In the genomic region with DNA sequence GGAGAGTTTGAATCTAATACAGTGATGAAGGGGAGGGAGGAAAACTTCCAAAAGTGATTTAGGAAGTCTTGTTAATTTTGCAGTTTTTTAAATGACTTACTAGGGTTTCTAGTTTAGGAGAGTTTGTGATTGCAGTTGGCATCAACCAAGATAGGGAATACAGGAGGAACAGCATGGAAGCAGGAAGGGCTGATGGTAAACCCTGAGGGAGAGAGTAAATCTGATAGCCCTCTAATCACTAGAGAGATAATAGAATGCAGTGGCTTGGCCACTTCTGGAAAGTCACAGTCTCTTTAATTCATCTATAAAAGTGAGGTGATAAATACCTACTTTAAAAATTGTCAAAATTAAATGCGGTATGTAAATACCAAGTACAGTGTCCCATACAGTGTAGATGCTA, we compare ENCODE assay signal across 2 cellular contexts.
TF ChIP-seq lines count a peak whose summit lies in the region.

No MANE protein-coding gene starts in this region.

TF ChIP-seq in SK-N-SH, 30 proteins besides CTCF, POLR2A, EP300 and RAD21 (continued from another document):
- peak; percentile 32 for TF ChIP-seq CHD2 (IDR thresholded peaks at IDR 0.05; ENCODE audit: low read length, partially characterized antibody)

TF ChIP-seq in SK-N-SH treated with all-trans-retinoic acid at 6 μM for 48 hours, 23 proteins besides CTCF, POLR2A, EP300 and RAD21 (continued from another document):
- TF ChIP-seq, protein P1, sequence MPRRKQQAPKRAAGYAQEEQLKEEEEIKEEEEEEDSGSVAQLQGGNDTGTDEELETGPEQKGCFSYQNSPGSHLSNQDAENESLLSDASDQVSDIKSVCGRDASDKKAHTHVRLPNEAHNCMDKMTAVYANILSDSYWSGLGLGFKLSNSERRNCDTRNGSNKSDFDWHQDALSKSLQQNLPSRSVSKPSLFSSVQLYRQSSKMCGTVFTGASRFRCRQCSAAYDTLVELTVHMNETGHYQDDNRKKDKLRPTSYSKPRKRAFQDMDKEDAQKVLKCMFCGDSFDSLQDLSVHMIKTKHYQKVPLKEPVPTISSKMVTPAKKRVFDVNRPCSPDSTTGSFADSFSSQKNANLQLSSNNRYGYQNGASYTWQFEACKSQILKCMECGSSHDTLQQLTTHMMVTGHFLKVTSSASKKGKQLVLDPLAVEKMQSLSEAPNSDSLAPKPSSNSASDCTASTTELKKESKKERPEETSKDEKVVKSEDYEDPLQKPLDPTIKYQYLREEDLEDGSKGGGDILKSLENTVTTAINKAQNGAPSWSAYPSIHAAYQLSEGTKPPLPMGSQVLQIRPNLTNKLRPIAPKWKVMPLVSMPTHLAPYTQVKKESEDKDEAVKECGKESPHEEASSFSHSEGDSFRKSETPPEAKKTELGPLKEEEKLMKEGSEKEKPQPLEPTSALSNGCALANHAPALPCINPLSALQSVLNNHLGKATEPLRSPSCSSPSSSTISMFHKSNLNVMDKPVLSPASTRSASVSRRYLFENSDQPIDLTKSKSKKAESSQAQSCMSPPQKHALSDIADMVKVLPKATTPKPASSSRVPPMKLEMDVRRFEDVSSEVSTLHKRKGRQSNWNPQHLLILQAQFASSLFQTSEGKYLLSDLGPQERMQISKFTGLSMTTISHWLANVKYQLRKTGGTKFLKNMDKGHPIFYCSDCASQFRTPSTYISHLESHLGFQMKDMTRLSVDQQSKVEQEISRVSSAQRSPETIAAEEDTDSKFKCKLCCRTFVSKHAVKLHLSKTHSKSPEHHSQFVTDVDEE (CRISPR knock-in tag; IDR thresholded peaks at IDR 0.05) = no peak
- no peak for TF ChIP-seq RARB (CRISPR knock-in tag; IDR thresholded peaks at IDR 0.05)
- TF ChIP-seq, protein P2, sequence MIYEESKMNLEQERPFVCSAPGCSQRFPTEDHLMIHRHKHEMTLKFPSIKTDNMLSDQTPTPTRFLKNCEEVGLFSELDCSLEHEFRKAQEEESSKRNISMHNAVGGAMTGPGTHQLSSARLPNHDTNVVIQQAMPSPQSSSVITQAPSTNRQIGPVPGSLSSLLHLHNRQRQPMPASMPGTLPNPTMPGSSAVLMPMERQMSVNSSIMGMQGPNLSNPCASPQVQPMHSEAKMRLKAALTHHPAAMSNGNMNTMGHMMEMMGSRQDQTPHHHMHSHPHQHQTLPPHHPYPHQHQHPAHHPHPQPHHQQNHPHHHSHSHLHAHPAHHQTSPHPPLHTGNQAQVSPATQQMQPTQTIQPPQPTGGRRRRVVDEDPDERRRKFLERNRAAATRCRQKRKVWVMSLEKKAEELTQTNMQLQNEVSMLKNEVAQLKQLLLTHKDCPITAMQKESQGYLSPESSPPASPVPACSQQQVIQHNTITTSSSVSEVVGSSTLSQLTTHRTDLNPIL (CRISPR knock-in tag; IDR thresholded peaks at IDR 0.05; ENCODE audit: low read depth) = no peak
- TF ChIP-seq ZNF70 (CRISPR knock-in tag; IDR thresholded peaks at IDR 0.05) = no peak
- TF ChIP-seq SNAI2 (CRISPR knock-in tag; IDR thresholded peaks at IDR 0.05) = no peak
- TF ChIP-seq ZFP30 (CRISPR knock-in tag; IDR thresholded peaks at IDR 0.05) = no peak
- TF ChIP-seq, protein P3, sequence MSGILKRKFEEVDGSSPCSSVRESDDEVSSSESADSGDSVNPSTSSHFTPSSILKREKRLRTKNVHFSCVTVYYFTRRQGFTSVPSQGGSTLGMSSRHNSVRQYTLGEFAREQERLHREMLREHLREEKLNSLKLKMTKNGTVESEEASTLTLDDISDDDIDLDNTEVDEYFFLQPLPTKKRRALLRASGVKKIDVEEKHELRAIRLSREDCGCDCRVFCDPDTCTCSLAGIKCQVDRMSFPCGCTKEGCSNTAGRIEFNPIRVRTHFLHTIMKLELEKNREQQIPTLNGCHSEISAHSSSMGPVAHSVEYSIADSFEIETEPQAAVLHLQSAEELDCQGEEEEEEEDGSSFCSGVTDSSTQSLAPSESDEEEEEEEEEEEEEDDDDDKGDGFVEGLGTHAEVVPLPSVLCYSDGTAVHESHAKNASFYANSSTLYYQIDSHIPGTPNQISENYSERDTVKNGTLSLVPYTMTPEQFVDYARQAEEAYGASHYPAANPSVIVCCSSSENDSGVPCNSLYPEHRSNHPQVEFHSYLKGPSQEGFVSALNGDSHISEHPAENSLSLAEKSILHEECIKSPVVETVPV (CRISPR knock-in tag; IDR thresholded peaks at IDR 0.05) = no peak
- no peak for TF ChIP-seq ISL1 (CRISPR knock-in tag; IDR thresholded peaks at IDR 0.05)
- TF ChIP-seq, protein P4, sequence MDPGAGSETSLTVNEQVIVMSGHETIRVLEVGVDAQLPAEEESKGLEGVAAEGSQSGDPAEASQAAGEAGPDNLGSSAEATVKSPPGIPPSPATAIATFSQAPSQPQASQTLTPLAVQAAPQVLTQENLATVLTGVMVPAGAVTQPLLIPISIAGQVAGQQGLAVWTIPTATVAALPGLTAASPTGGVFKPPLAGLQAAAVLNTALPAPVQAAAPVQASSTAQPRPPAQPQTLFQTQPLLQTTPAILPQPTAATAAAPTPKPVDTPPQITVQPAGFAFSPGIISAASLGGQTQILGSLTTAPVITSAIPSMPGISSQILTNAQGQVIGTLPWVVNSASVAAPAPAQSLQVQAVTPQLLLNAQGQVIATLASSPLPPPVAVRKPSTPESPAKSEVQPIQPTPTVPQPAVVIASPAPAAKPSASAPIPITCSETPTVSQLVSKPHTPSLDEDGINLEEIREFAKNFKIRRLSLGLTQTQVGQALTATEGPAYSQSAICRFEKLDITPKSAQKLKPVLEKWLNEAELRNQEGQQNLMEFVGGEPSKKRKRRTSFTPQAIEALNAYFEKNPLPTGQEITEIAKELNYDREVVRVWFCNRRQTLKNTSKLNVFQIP (CRISPR knock-in tag; IDR thresholded peaks at IDR 0.05; ENCODE audit: borderline replicate concordance, low read depth) = no peak
- no peak for TF ChIP-seq PPARA (CRISPR knock-in tag; IDR thresholded peaks at IDR 0.05; ENCODE audit: borderline replicate concordance)
- TF ChIP-seq ZNF8 (CRISPR knock-in tag; IDR thresholded peaks at IDR 0.05) = no peak
- TF ChIP-seq TOX (CRISPR knock-in tag; IDR thresholded peaks at IDR 0.05; ENCODE audit: borderline replicate concordance) = no peak
